Comparison of ENCODE assay signal across 20 cellular contexts in genomic region chr1:214833357-214833756, GRCh38.
DNase-seq lines count a peak whose midpoint lies in the region; ATAC-seq and TF ChIP-seq lines count a peak whose summit lies in the region.
"Had no signal": no experiment of that assay in that cellular context is flagged by ENCODE, and none has a peak within 500 bp of the region (broad histone marks: within the 10 kb centered on the region; RNA-seq: fewer than 3 reads in every experiment).

No MANE protein-coding gene starts in this region.

- H2AFZ ChIP-seq in PC-3 (ENCODE audit: low read length), result no peak overlapping the region

- POLR2A ChIA-PET in activated CD4-positive, alpha-beta T cell treated with anti-CD3 and anti-CD28 coated beads for 36 hours (lab: Charles Lee), result no interaction called here
- POLR2A ChIA-PET in PC-3 (lab: Charles Lee; ENCODE audit: unreplicated experiment), result no interaction called here

- no peak for DNase-seq in activated CD4-positive, alpha-beta T cell treated with anti-CD3 and anti-CD28 coated beads for 36 hours
- no peak for DNase-seq in activated CD4-positive, alpha-beta T cell treated with anti-CD3 and anti-CD28 coated beads, Interleukin-2, amount 10 ng/mL, durations not matched to agents 24 days and 14 days
- peak; percentile 74 for DNase-seq in PC-3
- DNase-seq in fibroblast of mammary gland (ENCODE audit: low read depth), result peak; percentile 79
- peak; percentile 83 for DNase-seq in smooth muscle cell of the brain vasculature (ENCODE audit: low read depth, low spot score)
- DNase-seq in NCI-H2196 (lab: John Stamatoyannopoulos, UW; ENCODE audit: unreplicated experiment), result no peak
- no peak for DNase-seq in stimulated activated CD4-positive, alpha-beta T cell treated with anti-CD3 and anti-CD28 coated beads, Interleukin-4, amount 100 ng/mL, for 4 hours
- no peak for DNase-seq in stimulated activated CD4-positive, alpha-beta T cell treated with anti-CD3 and anti-CD28 coated beads, Interleukin-2, amount 100 ng/mL, for 48 hours
- DNase-seq: activated CD4-positive, alpha-beta T cell treated with anti-CD3 and anti-CD28 coated beads for 1 hour; activated CD8-positive, alpha-beta memory T cell treated with anti-CD3 and anti-CD28 coated beads, Interleukin-2, amount 50 U/mL, for 4 hours; activated naive CD4-positive, alpha-beta T cell treated with Interleukin-2 at 50 U/mL for 16 hours; central memory CD4-positive, alpha-beta T cell; mesendoderm; NCI-H1105; stimulated activated CD4-positive, alpha-beta T cell treated with anti-CD3 and anti-CD28 coated beads, Interleukin-4, amount 100 ng/mL, for 1 hour; T-helper 2 cell had no signal

- peaks cover 4% of the 10 kb centered on the region for H3K27me3 Mint-ChIP-seq in activated CD4-positive, alpha-beta T cell treated with anti-CD3 and anti-CD28 coated beads for 36 hours
- H3K27me3 Mint-ChIP-seq in activated CD4-positive, alpha-beta T cell treated with anti-CD3 and anti-CD28 coated beads, Interleukin-2, amount 10 ng/mL, durations not matched to agents 24 days and 14 days, result no peaks in the 10 kb centered on the region

- peak; percentile 69 for ATAC-seq in activated CD4-positive, alpha-beta T cell treated with anti-CD3 and anti-CD28 coated beads for 36 hours
- peak; percentile 85 for ATAC-seq in PC-3

- no peaks in the 10 kb centered on the region for H3K9me3 Mint-ChIP-seq in activated CD4-positive, alpha-beta T cell treated with anti-CD3 and anti-CD28 coated beads for 36 hours (ENCODE audit: low read depth)
- no peaks in the 10 kb centered on the region for H3K9me3 Mint-ChIP-seq in activated CD4-positive, alpha-beta T cell treated with anti-CD3 and anti-CD28 coated beads, Interleukin-2, amount 10 ng/mL, durations not matched to agents 24 days and 14 days

- no peaks in the 10 kb centered on the region for H3K4me1 Mint-ChIP-seq in activated CD4-positive, alpha-beta T cell treated with anti-CD3 and anti-CD28 coated beads for 36 hours
- no peaks in the 10 kb centered on the region for H3K4me1 Mint-ChIP-seq in activated CD4-positive, alpha-beta T cell treated with anti-CD3 and anti-CD28 coated beads, Interleukin-2, amount 10 ng/mL, durations not matched to agents 24 days and 14 days

- no peak overlapping the region for H3K27ac ChIP-seq in PC-3 (ENCODE audit: low read length)
- H3K27ac ChIP-seq: right atrium auricular region, RWPE1, thoracic aorta had no signal

- no peaks in the 10 kb centered on the region for H3K36me3 Mint-ChIP-seq in activated CD4-positive, alpha-beta T cell treated with anti-CD3 and anti-CD28 coated beads for 36 hours (ENCODE audit: low read depth)
- no peaks in the 10 kb centered on the region for H3K36me3 Mint-ChIP-seq in activated CD4-positive, alpha-beta T cell treated with anti-CD3 and anti-CD28 coated beads, Interleukin-2, amount 10 ng/mL, durations not matched to agents 24 days and 14 days (ENCODE audit: low read depth)

- H3K4me3 Mint-ChIP-seq in activated CD4-positive, alpha-beta T cell treated with anti-CD3 and anti-CD28 coated beads for 36 hours, result no peak overlapping the region
- no peak overlapping the region for H3K4me3 Mint-ChIP-seq in activated CD4-positive, alpha-beta T cell treated with anti-CD3 and anti-CD28 coated beads, Interleukin-2, amount 10 ng/mL, durations not matched to agents 24 days and 14 days

- no peaks in the 10 kb centered on the region for H3K9me3 ChIP-seq in PC-3 (ENCODE audit: low read length)
- H3K9me3 ChIP-seq: HAP-1, thoracic aorta had no signal

- no peaks in the 10 kb centered on the region for H3K36me3 ChIP-seq in PC-3 (ENCODE audit: low read depth, low read length)
- H3K36me3 ChIP-seq: HAP-1, right atrium auricular region, thoracic aorta had no signal

- H3K27ac Mint-ChIP-seq in activated CD4-positive, alpha-beta T cell treated with anti-CD3 and anti-CD28 coated beads for 36 hours, result no peak overlapping the region
- H3K27ac Mint-ChIP-seq in activated CD4-positive, alpha-beta T cell treated with anti-CD3 and anti-CD28 coated beads, Interleukin-2, amount 10 ng/mL, durations not matched to agents 24 days and 14 days, result no peak overlapping the region

- CTCF ChIA-PET in activated CD4-positive, alpha-beta T cell treated with anti-CD3 and anti-CD28 coated beads for 36 hours (lab: Charles Lee), result interaction anchor here (1.8 kb wide), 1 partner anchor 11 kb away, joined by 3 read pairs; no protein-coding TSS in a partner anchor
- CTCF ChIA-PET in PC-3 (lab: Charles Lee), result no interaction called here

- intact Hi-C loops in activated CD4-positive, alpha-beta T cell treated with anti-CD3 and anti-CD28 coated beads for 36 hours (cut with DNase I, micrococcal nuclease), result no loop called here
- intact Hi-C loops in activated CD4-positive, alpha-beta T cell treated with anti-CD3 and anti-CD28 coated beads, Interleukin-2, amount 10 ng/mL, durations not matched to agents 24 days and 14 days (cut with micrococcal nuclease), result no loop called here
- intact Hi-C loops in PC-3 (cut with micrococcal nuclease), result no loop called here

- TF ChIP-seq CTCF in PC-3 (conservative IDR thresholded peaks at IDR 0.05; ENCODE audit: low read depth, low read length) (no peak), fibroblast of mammary gland (conservative IDR thresholded peaks at IDR 0.05; ENCODE audit: control insufficient read depth, insufficient read depth, low read depth, low read length) (no peak)

- H3K9ac ChIP-seq in PC-3 (ENCODE audit: low read length), result no peak overlapping the region

- H3F3A ChIP-seq in PC-3 (ENCODE audit: low read length, unreplicated experiment), result no peaks in the 10 kb centered on the region

- H4K20me1 ChIP-seq in PC-3 (ENCODE audit: low read length), result no peaks in the 10 kb centered on the region

- no TSS peak for BruUV-seq in PC-3 (replicated peaks; lab: Mats Ljungman, UMichigan)

- H3K79me2 ChIP-seq in PC-3 (ENCODE audit: low read length), result no peaks in the 10 kb centered on the region

- H3K4me1 ChIP-seq in PC-3 (ENCODE audit: insufficient read depth, low read length), result peaks cover 9% of the 10 kb centered on the region; the same call in 1 of the 2 replicates
- H3K4me1 ChIP-seq: HAP-1, right atrium auricular region had no signal

- no peaks in the 10 kb centered on the region for H3K27me3 ChIP-seq in PC-3 (ENCODE audit: low read length)
- H3K27me3 ChIP-seq: right atrium auricular region had no signal

- H3K4me2 ChIP-seq in PC-3 (ENCODE audit: low read length), result 0 out of 2 replicates have a peak overlapping the region, but pooled peaks have one; percentile 0

- H3K4me3 ChIP-seq in PC-3 (ENCODE audit: low read length), result no peak overlapping the region
- no peak overlapping the region for H3K4me3 ChIP-seq in fibroblast of mammary gland (ENCODE audit: control insufficient read depth, low read depth, low read length)
- H3K4me3 ChIP-seq: HAP-1, right atrium auricular region, thoracic aorta had no signal

- H3K9me2 ChIP-seq in PC-3 (replicated peaks; ENCODE audit: low read length), result no peaks in the 10 kb centered on the region

Comparison
In these comparisons a context has a peak if more than half of its experiments do, and no peak if none do; other contexts are left out.
1. DNase-seq: peak in PC-3 (single experiment), fibroblast of mammary gland (single experiment) and smooth muscle cell of the brain vasculature (single experiment); none in activated CD4-positive, alpha-beta T cell treated with anti-CD3 and anti-CD28 coated beads for 36 hours (single experiment), activated CD4-positive, alpha-beta T cell treated with anti-CD3 and anti-CD28 coated beads, Interleukin-2, amount 10 ng/mL, durations not matched to agents 24 days and 14 days (single experiment), NCI-H2196 (single experiment), stimulated activated CD4-positive, alpha-beta T cell treated with anti-CD3 and anti-CD28 coated beads, Interleukin-4, amount 100 ng/mL, for 4 hours (0 of 2) and stimulated activated CD4-positive, alpha-beta T cell treated with anti-CD3 and anti-CD28 coated beads, Interleukin-2, amount 100 ng/mL, for 48 hours (0 of 2).